In genomic region chr12:99454539-99455172, GRCh38 we compare ENCODE assay signal across 13 cellular contexts.
DNase-seq lines count a peak whose midpoint lies in the region; ATAC-seq and TF ChIP-seq lines count a peak whose summit lies in the region.
"Had no signal": no experiment of that assay in that cellular context is flagged by ENCODE, and none has a peak within 500 bp of the region (broad histone marks: within the 10 kb centered on the region; RNA-seq: fewer than 3 reads in every experiment).

No MANE protein-coding gene starts in this region.

- H3K27me3 ChIP-seq in MM.1S (replicated peaks; ENCODE audit: insufficient read depth, low read length) = no peaks in the 10 kb centered on the region
- H3K27me3 ChIP-seq: breast epithelium, tibial artery had no signal

- no peak overlapping the region for H3K9ac ChIP-seq in MM.1S (ENCODE audit: low read length)

- H3F3A ChIP-seq in MM.1S (ENCODE audit: insufficient read depth, low read length) = no peaks in the 10 kb centered on the region

- H3K9me3 ChIP-seq in MM.1S (replicated peaks; ENCODE audit: insufficient read depth, low read length) = no peaks in the 10 kb centered on the region

- no peak overlapping the region for H3K4me3 ChIP-seq in MM.1S (ENCODE audit: low read length)
- H3K4me3 ChIP-seq: breast epithelium had no signal

- peak overlapping the region; percentile 17; the same call in 1 of the 2 replicates for H3K4me2 ChIP-seq in MM.1S (ENCODE audit: low read depth, low read length)

- TF ChIP-seq CTCF in MM.1S (IDR thresholded peaks at IDR 0.05; ENCODE audit: low read length) = no peak

- no peak overlapping the region for H2AFZ ChIP-seq in MM.1S (ENCODE audit: low read length)

- no peaks in the 10 kb centered on the region for H3K79me2 ChIP-seq in MM.1S (ENCODE audit: low read length)

- ATAC-seq in GM19395 (IDR thresholded peaks at IDR 0.05; ENCODE audit: unreplicated experiment) (peak; percentile 37), HG02884 (IDR thresholded peaks at IDR 0.05; ENCODE audit: unreplicated experiment) (peak; percentile 37)

- H3K4me1 ChIP-seq in MM.1S (ENCODE audit: low read length) = peaks cover 9% of the 10 kb centered on the region; the same call in 1 of the 2 replicates
- H3K4me1 ChIP-seq: breast epithelium had no signal

- no peak overlapping the region; the same call in 1 of the 2 replicates for H3K27ac ChIP-seq in MM.1S (ENCODE audit: low read length)

- H3K36me3 ChIP-seq in MM.1S (replicated peaks; ENCODE audit: insufficient read depth, low read length) = no peaks in the 10 kb centered on the region
- H3K36me3 ChIP-seq: breast epithelium, tibial artery had no signal

- H4K20me1 ChIP-seq in MM.1S (ENCODE audit: insufficient read depth, low read length) = no peaks in the 10 kb centered on the region

- in situ Hi-C loops in ACHN (cut with HindIII; ENCODE audit: low pct_ligation_motif_present, low pct_unique_long_range_greater_than_20kb, low sequenced_read_pairs) = no loop called here
- in situ Hi-C loops in G401 (cut with HindIII; ENCODE audit: low sequenced_read_pairs) = no loop called here

- H3K9me2 ChIP-seq in MM.1S (replicated peaks; ENCODE audit: insufficient read depth, low read length) = no peaks in the 10 kb centered on the region

- DNase-seq in ACHN (peak; percentile 60), MM.1S (no peak), GDM1 (lab: John Stamatoyannopoulos, UW) (no peak), KG1 (lab: John Stamatoyannopoulos, UW) (no peak), epidermal melanocyte (ENCODE audit: insufficient read length, low spot score) (no peak), G401 (ENCODE audit: low spot score) (no peak)
- DNase-seq: activated CD4-positive, alpha-beta T cell treated with anti-CD3 and anti-CD28 coated beads, Interleukin-2, amount 10 ng/mL, durations not matched to agents 24 days and 14 days; activated gamma-delta T cell; T-helper 2 cell; tibial artery had no signal
